20 cellular contexts compared by ENCODE assay signal in genomic region chr9:5382479-5382878, GRCh38. TPM values are rescaled to one million over a fixed set of nuclear protein-coding genes. Genes with fewer than 3 reads are reported as not detected.
DNase-seq lines count a peak whose midpoint lies in the region; ATAC-seq, FAIRE-seq and TF ChIP-seq lines count a peak whose summit lies in the region.
"Had no signal": no experiment of that assay in that cellular context is flagged by ENCODE, and none has a peak within 500 bp of the region (broad histone marks: within the 10 kb centered on the region; RNA-seq: fewer than 3 reads in every experiment).

No MANE protein-coding gene starts in this region.

- no peak overlapping the region for H3K4me3 Mint-ChIP-seq in stimulated activated naive CD8-positive, alpha-beta T cell treated with anti-CD3 and anti-CD28 coated beads, Interleukin-15, Interleukin-2, amounts not matched to agents 100 ng/mL and 50 ng/mL, for 24 hours
- no peak overlapping the region for H3K4me3 Mint-ChIP-seq in stimulated activated naive CD8-positive, alpha-beta T cell treated with anti-CD3 and anti-CD28 coated beads, Interleukin-15, amount 100 ng/mL, for 72 hours

- no peak for TF ChIP-seq CTCF in bronchial epithelial cell (IDR thresholded peaks at IDR 0.05; ENCODE audit: insufficient read depth, low read length, severe bottlenecking)

- FAIRE-seq in bronchial epithelial cell (lab: Jason Lieb, UNC) = peak; percentile 77
- FAIRE-seq: A204.1 had no signal

- intact Hi-C loops in left colon (cut with DNase I, micrococcal nuclease) = no loop called here

- no peaks in the 10 kb centered on the region for H3K27me3 ChIP-seq in bronchial epithelial cell (ENCODE audit: control insufficient read depth, insufficient read depth, low read length)
- H3K27me3 ChIP-seq: BLaER1 treated with 17β-estradiol and CSF1 and Interleukin-3, amounts not matched to agents 10 nM and 100 nM had no signal

- H3K27ac Mint-ChIP-seq in stimulated activated naive CD8-positive, alpha-beta T cell treated with anti-CD3 and anti-CD28 coated beads, Interleukin-15, Interleukin-2, amounts not matched to agents 100 ng/mL and 50 ng/mL, for 24 hours = peak overlapping the region; percentile 7
- H3K27ac Mint-ChIP-seq in stimulated activated naive CD8-positive, alpha-beta T cell treated with anti-CD3 and anti-CD28 coated beads, Interleukin-15, amount 100 ng/mL, for 72 hours = no peak overlapping the region

- H3K4me1 Mint-ChIP-seq in stimulated activated naive CD8-positive, alpha-beta T cell treated with anti-CD3 and anti-CD28 coated beads, Interleukin-15, Interleukin-2, amounts not matched to agents 100 ng/mL and 50 ng/mL, for 24 hours (ENCODE audit: low read depth) = no peaks in the 10 kb centered on the region
- H3K4me1 Mint-ChIP-seq in stimulated activated naive CD8-positive, alpha-beta T cell treated with anti-CD3 and anti-CD28 coated beads, Interleukin-15, amount 100 ng/mL, for 72 hours = peaks cover 7% of the 10 kb centered on the region

- H3K4me3 ChIP-seq in bronchial epithelial cell (ENCODE audit: low read depth, low read length) = no peak overlapping the region
- H3K4me3 ChIP-seq: BLaER1 treated with 17β-estradiol and CSF1 and Interleukin-3, amounts not matched to agents 10 nM and 100 nM; HAP-1 had no signal

- DNase-seq in stimulated activated naive CD8-positive, alpha-beta T cell treated with anti-CD3 and anti-CD28 coated beads, Interleukin-15, amount 100 ng/mL, for 72 hours = no peak
- DNase-seq in bronchial epithelial cell (ENCODE audit: low read depth) (no peak), NCI-H187 (lab: John Stamatoyannopoulos, UW) (no peak), NCI-H226 (no peak), glomerular visceral epithelial cell (ENCODE audit: extremely low spot score) (no peak), left colon (no peak)
- DNase-seq: GDM1; MV-4-11; NCI-H1417; NCI-H2029; NCI-H2171; NCI-H446 treated with DMSO at 0.1 percent for 48 hours; NK-92 treated with Interleukin-12 subunit alpha and Interleukin-12 subunit beta, amount 100 ng/mL, for 24 hours; OCI-M1; SHP77 treated with DMSO at 0.1 percent for 48 hours had no signal

- peaks cover 26% of the 10 kb centered on the region for H3K36me3 Mint-ChIP-seq in stimulated activated naive CD8-positive, alpha-beta T cell treated with anti-CD3 and anti-CD28 coated beads, Interleukin-15, Interleukin-2, amounts not matched to agents 100 ng/mL and 50 ng/mL, for 24 hours (ENCODE audit: low read depth)

- H3K9me3 Mint-ChIP-seq in stimulated activated naive CD8-positive, alpha-beta T cell treated with anti-CD3 and anti-CD28 coated beads, Interleukin-15, Interleukin-2, amounts not matched to agents 100 ng/mL and 50 ng/mL, for 24 hours = no peaks in the 10 kb centered on the region
- H3K9me3 Mint-ChIP-seq in stimulated activated naive CD8-positive, alpha-beta T cell treated with anti-CD3 and anti-CD28 coated beads, Interleukin-15, amount 100 ng/mL, for 72 hours = no peaks in the 10 kb centered on the region

- ATAC-seq in stimulated activated naive CD8-positive, alpha-beta T cell treated with anti-CD3 and anti-CD28 coated beads, Interleukin-15, amount 100 ng/mL, for 72 hours = no peak
- peak; percentile 42 for ATAC-seq in HG02610 (IDR thresholded peaks at IDR 0.05; ENCODE audit: unreplicated experiment)
- no peak for ATAC-seq in left colon

- H3K27me3 Mint-ChIP-seq in stimulated activated naive CD8-positive, alpha-beta T cell treated with anti-CD3 and anti-CD28 coated beads, Interleukin-15, Interleukin-2, amounts not matched to agents 100 ng/mL and 50 ng/mL, for 24 hours = no peaks in the 10 kb centered on the region
- no peaks in the 10 kb centered on the region for H3K27me3 Mint-ChIP-seq in stimulated activated naive CD8-positive, alpha-beta T cell treated with anti-CD3 and anti-CD28 coated beads, Interleukin-15, amount 100 ng/mL, for 72 hours

- H3K36me3 ChIP-seq in bronchial epithelial cell (ENCODE audit: control insufficient read depth, insufficient read depth, low read length) = no peaks in the 10 kb centered on the region
- H3K36me3 ChIP-seq: HAP-1 had no signal

RNA-seq across cellular contexts. Expression of gene RLN1, which starts 42.8 kb away (rescaled TPM):
- 0.26 and 0.64 TPM in 2 replicates for total RNA-seq in bronchial epithelial cell
- under 1 TPM in 1 of 2 donors, not detected in 1; 0.70 TPM for total RNA-seq in left colon

RNA-seq across cellular contexts. Expression of gene PLGRKT, which starts 55.2 kb away (rescaled TPM):
- 22.9 and 28.3 TPM in 2 replicates for total RNA-seq in bronchial epithelial cell
- total RNA-seq in left colon = 10 to 100 TPM; 50.9 to 86.3 TPM
